In genomic region chr5:140174472-140175366, GRCh38 we compare ENCODE assay signal across 8 cellular contexts. TPM values are rescaled to one million over a fixed set of nuclear protein-coding genes. Genes with fewer than 3 reads are reported as not detected.
DNase-seq lines count a peak whose midpoint lies in the region; ATAC-seq and TF ChIP-seq lines count a peak whose summit lies in the region.

TSS of gene CYSTM1 (plus strand) at chr5:140175188. CDS start at chr5:140194466, 19,278 bp downstream.

- no peaks in the 10 kb centered on the region for H3K9me3 ChIP-seq in aorta (ENCODE audit: control insufficient read depth, low read length)

- H3K9ac ChIP-seq in rectal smooth muscle tissue (ENCODE audit: low read length) = peak within 1 kb of the TSS; percentile 87

- peak; percentile 89 for TF ChIP-seq POLR2A in GM18505 (IDR thresholded peaks at IDR 0.05; ENCODE audit: borderline replicate concordance, extremely low read depth, insufficient read depth, insufficient read length)

- peak within 1 kb of the TSS; percentile 91 for H3K27ac ChIP-seq in rectal smooth muscle tissue (ENCODE audit: low read depth, low read length)
- H3K27ac ChIP-seq in aorta (ENCODE audit: low read depth in 1 of 2, low read length in 2 of 2) = peak within 1 kb of the TSS; percentile 17 to 34

- TF ChIP-seq CTCF in astrocyte of the cerebellum (IDR thresholded peaks at IDR 0.05; ENCODE audit: low read depth, low read length, missing control alignments) = no peak

- intact Hi-C loops in aorta (cut with DNase I) = no loop called here

- WGBS in aorta, 2 donors = 1 to 2% methylated on average over 52 to 61 of the region's 61 CpGs

- in situ Hi-C loops in astrocyte of the cerebellum (cut with HindIII; ENCODE audit: low sequenced_read_pairs) = no loop called here

- H3K4me1 ChIP-seq in rectal smooth muscle tissue (ENCODE audit: control insufficient read depth, insufficient read depth, low read length) (peaks cover 4% of the 10 kb centered on the region), aorta (ENCODE audit: control insufficient read depth in 1 of 2, insufficient read depth in 2 of 2, low read length in 2 of 2) (no peaks in the 10 kb centered on the region)

- peak within 1 kb of the TSS; percentile 92 for H3K4me3 ChIP-seq in astrocyte of the cerebellum (ENCODE audit: low read depth, low read length)
- H3K4me3 ChIP-seq in rectal smooth muscle tissue (ENCODE audit: low read length) = peak within 1 kb of the TSS; percentile 88
- peak within 1 kb of the TSS; percentile 79 to 80 for H3K4me3 ChIP-seq in aorta (ENCODE audit: low read length in 2 of 2)

- peak; percentile 97 for DNase-seq in NCI-H2029 (lab: John Stamatoyannopoulos, UW)
- peak; percentile 93 for DNase-seq in T-helper 22 cell (ENCODE audit: low read depth)
- peak; percentile 75 for DNase-seq in astrocyte of the cerebellum (ENCODE audit: low read depth)
- peak; percentile 88 for DNase-seq in hepatic stellate cell (ENCODE audit: low spot score)
- DNase-seq in aorta = peak; percentile 97 to 99

- H3K27me3 ChIP-seq in rectal smooth muscle tissue (ENCODE audit: control insufficient read depth, insufficient read depth, low read length) = no peaks in the 10 kb centered on the region
- H3K27me3 ChIP-seq in aorta (ENCODE audit: control insufficient read depth in 1 of 2, insufficient read depth in 2 of 2, low read length in 1 of 2) = no peaks in the 10 kb centered on the region

- H3K36me3 ChIP-seq in rectal smooth muscle tissue (ENCODE audit: control insufficient read depth, insufficient read depth, low read length) (no peaks in the 10 kb centered on the region), aorta (ENCODE audit: control insufficient read depth in 1 of 2, insufficient read depth in 2 of 2, low read length in 1 of 2) (no peaks in the 10 kb centered on the region)

- ATAC-seq in GM18505 (IDR thresholded peaks at IDR 0.05; ENCODE audit: unreplicated experiment) (peak; percentile 93), HG02970 (IDR thresholded peaks at IDR 0.05; ENCODE audit: low FRiP score, unreplicated experiment) (peak; percentile 88), aorta (ENCODE audit: low FRiP score) (peak; percentile 97)

RNA-seq across cellular contexts. Expression of gene CYSTM1, which starts in this region (rescaled TPM):
- 10 to 100 TPM; 44.7 to 56.5 TPM for total RNA-seq in aorta
- 100 to 1,000 TPM in 1 of 2 donors, 10 to 100 TPM in 1; 73.1 to 179 TPM for polyA plus RNA-seq in aorta

Comparison
In these comparisons a context has a peak if more than half of its experiments do, and no peak if none do; other contexts are left out.
1. Peak in every context shown above with its lines: DNase-seq, ATAC-seq, H3K4me3 ChIP-seq and H3K27ac ChIP-seq.